Comparison of ENCODE assay signal across 23 cellular contexts in the genomic region with DNA sequence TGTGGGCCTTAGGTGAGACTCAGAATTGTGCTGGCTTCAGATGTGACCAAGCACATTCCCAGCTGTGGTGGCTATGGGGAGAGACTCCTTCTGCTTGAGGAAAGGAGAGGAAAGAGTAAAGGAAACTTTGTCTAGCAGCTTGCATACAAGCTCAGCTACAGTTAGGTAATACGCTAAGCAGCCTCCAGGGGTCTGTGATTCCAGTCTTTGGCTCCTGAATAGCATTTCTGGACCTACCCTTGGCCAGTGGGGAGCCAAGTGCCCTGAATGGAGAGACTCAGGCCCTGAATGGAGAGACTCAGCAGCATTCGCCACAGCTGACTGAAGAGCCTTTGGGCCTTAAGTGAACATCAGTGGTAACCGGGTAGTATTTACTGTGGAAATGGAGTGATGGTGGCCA.
"Had no signal": no experiment of that assay in that cellular context is flagged by ENCODE, and none has a peak within 500 bp of the region (broad histone marks: within the 10 kb centered on the region; RNA-seq: fewer than 3 reads in every experiment).

No MANE protein-coding gene starts in this region.

- H3K27ac ChIP-seq: brain microvascular endothelial cell, coronary artery, right atrium auricular region, tibial artery, uterus had no signal

- H3K4me1 Mint-ChIP-seq: activated T-helper 17 cell treated with anti-CD3 and anti-CD28 coated beads, Interleukin-2, amount 50 U/mL, for 72 hours; central memory CD8-positive, alpha-beta T cell; naive B cell had no signal

- H3K36me3 Mint-ChIP-seq: naive B cell had no signal

- DNase-seq: activated CD4-positive, alpha-beta T cell treated with anti-CD3 and anti-CD28 coated beads for 1 hour; activated CD4-positive, alpha-beta T cell treated with anti-CD3 and anti-CD28 coated beads, Interleukin-2, amount 50 U/mL, for 48 hours; activated naive CD4-positive, alpha-beta T cell treated with Interleukin-2 at 50 U/mL for 16 hours; anterior cingulate cortex; brain microvascular endothelial cell; foreskin fibroblast; glutamatergic neuron; mammary epithelial cell; naive B cell; nucleus accumbens; posterior cingulate gyrus; small intestine; stimulated activated CD4-positive, alpha-beta T cell treated with anti-CD3 and anti-CD28 coated beads, Interleukin-4, amount 100 ng/mL, for 24 hours; stimulated activated naive CD4-positive, alpha-beta T cell; T-helper 9 cell; tibial artery; uterus had no signal

- H3K36me3 ChIP-seq: brain microvascular endothelial cell, right atrium auricular region, tibial artery, uterus had no signal

- ATAC-seq: activated T-helper 17 cell treated with anti-CD3 and anti-CD28 coated beads, Interleukin-2, amount 50 U/mL, for 72 hours; left lobe of liver had no signal

- H3K27me3 ChIP-seq: brain microvascular endothelial cell, right atrium auricular region, tibial artery, uterus had no signal

- H3K27ac Mint-ChIP-seq: activated T-helper 17 cell treated with anti-CD3 and anti-CD28 coated beads, Interleukin-2, amount 50 U/mL, for 72 hours; naive B cell had no signal

- H3K9me3 ChIP-seq: tibial artery, uterus had no signal

- FAIRE-seq: keratinocyte, small intestine had no signal

- H3K4me3 Mint-ChIP-seq: activated T-helper 17 cell treated with anti-CD3 and anti-CD28 coated beads, Interleukin-2, amount 50 U/mL, for 72 hours; central memory CD8-positive, alpha-beta T cell; naive B cell had no signal

- H3K4me3 ChIP-seq: coronary artery, right atrium auricular region, tibial artery, uterus had no signal

- H3K27me3 Mint-ChIP-seq: activated T-helper 17 cell treated with anti-CD3 and anti-CD28 coated beads, Interleukin-2, amount 50 U/mL, for 72 hours; central memory CD8-positive, alpha-beta T cell; naive B cell had no signal

- H3K4me1 ChIP-seq: right atrium auricular region, tibial artery, uterus had no signal
